In genomic region chr4:92658318-92658717, GRCh38 we compare ENCODE assay signal across 27 cellular contexts.
"Had no signal": no experiment of that assay in that cellular context is flagged by ENCODE, and none has a peak within 500 bp of the region (broad histone marks: within the 10 kb centered on the region; RNA-seq: fewer than 3 reads in every experiment).

No MANE protein-coding gene starts in this region.

- H3K27me3 ChIP-seq: brain microvascular endothelial cell, dorsolateral prefrontal cortex had no signal

- DNase-seq: activated CD4-positive, alpha-beta memory T cell treated with anti-CD3 and anti-CD28 coated beads for 36 hours; activated CD4-positive, alpha-beta T cell treated with anti-CD3 and anti-CD28 coated beads for 36 hours; activated CD4-positive, alpha-beta T cell treated with anti-CD3 and anti-CD28 coated beads, Interleukin-2, amount 10 ng/mL, durations not matched to agents 24 days and 14 days; activated CD4-positive, CD25-positive, alpha-beta regulatory T cell; activated CD4-positive, CD25-positive, alpha-beta regulatory T cell treated with anti-CD3 and anti-CD28 coated beads, Interleukin-2, amount 50 U/mL, for 72 hours; activated CD8-positive, alpha-beta memory T cell treated with anti-CD3 and anti-CD28 coated beads, Interleukin-2, amount 10 ng/mL, durations not matched to agents 7 days and 5 days; activated CD8-positive, alpha-beta memory T cell treated with anti-CD3 and anti-CD28 coated beads, Interleukin-2, amount 50 U/mL, for 4 hours; activated CD8-positive, alpha-beta T cell treated with anti-CD3 and anti-CD28 coated beads, Interleukin-2, amount 10 ng/mL, durations not matched to agents 7 days and 5 days; activated gamma-delta T cell; activated naive CD4-positive, alpha-beta T cell; activated naive CD4-positive, alpha-beta T cell treated with anti-CD3 and anti-CD28 coated beads, Interleukin-2, amount 10 ng/mL, durations not matched to agents 7 days and 5 days; activated T-cell treated with anti-CD3 and anti-CD28 coated beads, Interleukin-2, amount 50 U/mL, for 1 hour; activated T-cell treated with anti-CD3 and anti-CD28 coated beads, Interleukin-2, amount 50 U/mL, for 72 hours; amniotic stem cell; anterior cingulate cortex; brain microvascular endothelial cell; dorsolateral prefrontal cortex; effector memory CD4-positive, alpha-beta T cell; endodermal cell; foreskin fibroblast; head of caudate nucleus; T-helper 2 cell had no signal

- H3K4me1 Mint-ChIP-seq: activated CD4-positive, alpha-beta T cell treated with anti-CD3 and anti-CD28 coated beads for 36 hours; activated CD4-positive, alpha-beta T cell treated with anti-CD3 and anti-CD28 coated beads, Interleukin-2, amount 10 ng/mL, durations not matched to agents 24 days and 14 days; activated CD8-positive, alpha-beta memory T cell treated with anti-CD3 and anti-CD28 coated beads, Interleukin-2, amount 10 ng/mL, durations not matched to agents 7 days and 5 days; activated naive CD4-positive, alpha-beta T cell treated with anti-CD3 and anti-CD28 coated beads, Interleukin-2, amount 10 ng/mL, durations not matched to agents 7 days and 5 days; central memory CD8-positive, alpha-beta T cell had no signal

- H3K36me3 Mint-ChIP-seq: activated CD4-positive, alpha-beta memory T cell treated with anti-CD3 and anti-CD28 coated beads for 36 hours; activated CD8-positive, alpha-beta memory T cell treated with anti-CD3 and anti-CD28 coated beads, Interleukin-2, amount 10 ng/mL, durations not matched to agents 7 days and 5 days; activated naive CD4-positive, alpha-beta T cell treated with anti-CD3 and anti-CD28 coated beads, Interleukin-2, amount 10 ng/mL, durations not matched to agents 7 days and 5 days; activated naive CD8-positive, alpha-beta T cell had no signal

- H3K4me3 Mint-ChIP-seq: activated CD4-positive, alpha-beta memory T cell treated with anti-CD3 and anti-CD28 coated beads for 36 hours; activated CD4-positive, alpha-beta T cell treated with anti-CD3 and anti-CD28 coated beads for 36 hours; activated CD4-positive, alpha-beta T cell treated with anti-CD3 and anti-CD28 coated beads, Interleukin-2, amount 10 ng/mL, durations not matched to agents 24 days and 14 days; activated CD8-positive, alpha-beta memory T cell treated with anti-CD3 and anti-CD28 coated beads, Interleukin-2, amount 10 ng/mL, durations not matched to agents 7 days and 5 days; activated CD8-positive, alpha-beta T cell treated with anti-CD3 and anti-CD28 coated beads, Interleukin-2, amount 10 ng/mL, durations not matched to agents 7 days and 5 days; activated naive CD4-positive, alpha-beta T cell treated with anti-CD3 and anti-CD28 coated beads, Interleukin-2, amount 10 ng/mL, durations not matched to agents 7 days and 5 days; activated naive CD8-positive, alpha-beta T cell; activated T-cell treated with anti-CD3 and anti-CD28 coated beads, Interleukin-2, amount 50 U/mL, for 72 hours; central memory CD8-positive, alpha-beta T cell; dendritic cell treated with granulocyte-macrophage colony-stimulating factor and Interleukin-4, amounts not matched to agents 40 ng/mL and 50 ng/mL, for 4 days; endodermal cell had no signal

- H3K27ac Mint-ChIP-seq: activated CD4-positive, alpha-beta memory T cell treated with anti-CD3 and anti-CD28 coated beads for 36 hours; activated CD4-positive, alpha-beta T cell treated with anti-CD3 and anti-CD28 coated beads for 36 hours; activated CD4-positive, alpha-beta T cell treated with anti-CD3 and anti-CD28 coated beads, Interleukin-2, amount 10 ng/mL, durations not matched to agents 24 days and 14 days; activated CD8-positive, alpha-beta memory T cell treated with anti-CD3 and anti-CD28 coated beads, Interleukin-2, amount 10 ng/mL, durations not matched to agents 7 days and 5 days; activated CD8-positive, alpha-beta T cell treated with anti-CD3 and anti-CD28 coated beads, Interleukin-2, amount 10 ng/mL, durations not matched to agents 7 days and 5 days; activated naive CD4-positive, alpha-beta T cell treated with anti-CD3 and anti-CD28 coated beads, Interleukin-2, amount 10 ng/mL, durations not matched to agents 7 days and 5 days; activated naive CD8-positive, alpha-beta T cell; activated T-cell treated with anti-CD3 and anti-CD28 coated beads, Interleukin-2, amount 50 U/mL, for 72 hours; dendritic cell treated with granulocyte-macrophage colony-stimulating factor and Interleukin-4, amounts not matched to agents 40 ng/mL and 50 ng/mL, for 4 days; endodermal cell had no signal

- H3K27ac ChIP-seq: brain microvascular endothelial cell, coronary artery, dorsolateral prefrontal cortex had no signal

- H3K4me3 ChIP-seq: coronary artery, dorsolateral prefrontal cortex had no signal

- H3K27me3 Mint-ChIP-seq: activated CD4-positive, alpha-beta memory T cell treated with anti-CD3 and anti-CD28 coated beads for 36 hours; activated CD4-positive, alpha-beta T cell treated with anti-CD3 and anti-CD28 coated beads for 36 hours; activated CD4-positive, alpha-beta T cell treated with anti-CD3 and anti-CD28 coated beads, Interleukin-2, amount 10 ng/mL, durations not matched to agents 24 days and 14 days; activated CD8-positive, alpha-beta memory T cell treated with anti-CD3 and anti-CD28 coated beads, Interleukin-2, amount 10 ng/mL, durations not matched to agents 7 days and 5 days; activated naive CD4-positive, alpha-beta T cell treated with anti-CD3 and anti-CD28 coated beads, Interleukin-2, amount 10 ng/mL, durations not matched to agents 7 days and 5 days; activated naive CD8-positive, alpha-beta T cell; central memory CD8-positive, alpha-beta T cell; dendritic cell treated with granulocyte-macrophage colony-stimulating factor and Interleukin-4, amounts not matched to agents 40 ng/mL and 50 ng/mL, for 4 days had no signal

- H3K36me3 ChIP-seq: brain microvascular endothelial cell had no signal

- H3K9me3 Mint-ChIP-seq: activated CD4-positive, alpha-beta memory T cell treated with anti-CD3 and anti-CD28 coated beads for 36 hours; activated CD4-positive, alpha-beta T cell treated with anti-CD3 and anti-CD28 coated beads, Interleukin-2, amount 10 ng/mL, durations not matched to agents 24 days and 14 days; activated naive CD4-positive, alpha-beta T cell treated with anti-CD3 and anti-CD28 coated beads, Interleukin-2, amount 10 ng/mL, durations not matched to agents 7 days and 5 days; dendritic cell treated with granulocyte-macrophage colony-stimulating factor and Interleukin-4, amounts not matched to agents 40 ng/mL and 50 ng/mL, for 4 days; endodermal cell had no signal

- ATAC-seq: activated CD4-positive, alpha-beta T cell treated with anti-CD3 and anti-CD28 coated beads for 36 hours; activated CD8-positive, alpha-beta memory T cell treated with anti-CD3 and anti-CD28 coated beads, Interleukin-2, amount 10 ng/mL, durations not matched to agents 7 days and 5 days; activated CD8-positive, alpha-beta T cell treated with anti-CD3 and anti-CD28 coated beads, Interleukin-2, amount 10 ng/mL, durations not matched to agents 7 days and 5 days; activated T-cell treated with anti-CD3 and anti-CD28 coated beads, Interleukin-2, amount 50 U/mL, for 72 hours; esophagus mucosa had no signal
